In the genomic region with DNA sequence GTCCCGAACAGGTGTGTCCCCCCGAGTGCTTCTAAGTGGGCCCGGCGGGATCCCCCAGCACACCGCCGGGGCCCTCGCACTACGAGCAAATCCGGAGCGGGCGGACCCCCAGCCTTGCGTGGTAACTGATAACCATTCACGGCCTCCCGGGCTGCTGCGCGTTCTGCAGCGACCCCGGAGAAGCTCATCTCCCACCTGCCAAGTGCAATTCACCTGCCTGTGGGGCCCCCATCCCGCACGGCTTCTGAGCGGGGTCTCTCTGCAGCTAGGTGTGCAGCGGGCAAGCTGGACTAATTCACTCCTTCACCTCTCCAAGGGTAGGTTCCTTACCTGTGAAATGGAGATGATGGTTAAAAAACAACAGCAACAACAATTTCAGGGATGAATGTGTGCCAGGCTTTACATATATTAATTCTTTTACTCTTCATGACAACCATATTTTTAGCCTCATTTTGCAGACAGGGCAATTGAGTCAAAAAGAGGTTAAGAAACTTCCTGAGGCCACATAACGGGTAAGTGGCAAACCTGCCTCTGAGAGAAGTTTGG, we compare ENCODE assay signal across 8 cellular contexts. TPM values are rescaled to one million over a fixed set of nuclear protein-coding genes. Genes with fewer than 3 reads are reported as not detected.
A peak's percentile ranks its signal among the peaks of the same experiment; 100 is the strongest.
DNase-seq lines count a peak whose midpoint lies in the region; ATAC-seq and TF ChIP-seq lines count a peak whose summit lies in the region.

No MANE protein-coding gene starts in this region.

- no peaks in the 10 kb centered on the region for H3K9me3 ChIP-seq in iPS-15b (ENCODE audit: control insufficient read depth, insufficient read depth, low read length)

- H3K27me3 Mint-ChIP-seq in stimulated activated naive CD8-positive, alpha-beta T cell treated with anti-CD3 and anti-CD28 coated beads, Interleukin-15, amount 100 ng/mL, for 72 hours: peaks cover 74% of the 10 kb centered on the region

- DNase-seq in AG10803 (ENCODE audit: low read depth) (no peak), H7 (no peak), OCI-M2 (lab: John Stamatoyannopoulos, UW; ENCODE audit: unreplicated experiment) (no peak), superior temporal gyrus (ENCODE audit: extremely low spot score) (no peak), left colon (no peak)
- DNase-seq in stimulated activated naive CD8-positive, alpha-beta T cell treated with anti-CD3 and anti-CD28 coated beads, Interleukin-15, amount 100 ng/mL, for 72 hours: no peak

- ATAC-seq in SK-N-SH treated with all-trans-retinoic acid at 6 μM for 48 hours (peak; percentile 47), left colon (no peak)
- peak; percentile 22 for ATAC-seq in stimulated activated naive CD8-positive, alpha-beta T cell treated with anti-CD3 and anti-CD28 coated beads, Interleukin-15, amount 100 ng/mL, for 72 hours

- peak overlapping the region; percentile 54 for H3K9ac ChIP-seq in iPS-15b (ENCODE audit: low read depth, low read length)

- H3K4me1 Mint-ChIP-seq in stimulated activated naive CD8-positive, alpha-beta T cell treated with anti-CD3 and anti-CD28 coated beads, Interleukin-15, amount 100 ng/mL, for 72 hours: peaks cover 21% of the 10 kb centered on the region

- H3K4me3 ChIP-seq in AG10803 (ENCODE audit: low read length): peak overlapping the region; percentile 63
- H3K4me3 ChIP-seq in H7 (ENCODE audit: insufficient read depth, low read depth, low read length): peak overlapping the region; percentile 62
- H3K4me3 ChIP-seq in iPS-15b (ENCODE audit: low read depth, low read length): peak overlapping the region; percentile 67

- intact Hi-C loops in left colon (cut with DNase I, micrococcal nuclease): loop anchor here in 1 of 2 donors (5.0 kb wide), 1 partner anchor 95 kb away; no protein-coding TSS in a partner anchor

- H3K27ac Mint-ChIP-seq in stimulated activated naive CD8-positive, alpha-beta T cell treated with anti-CD3 and anti-CD28 coated beads, Interleukin-15, amount 100 ng/mL, for 72 hours: no peak overlapping the region

- peak overlapping the region; percentile 57 to 72 for H3K4me3 Mint-ChIP-seq in stimulated activated naive CD8-positive, alpha-beta T cell treated with anti-CD3 and anti-CD28 coated beads, Interleukin-15, amount 100 ng/mL, for 72 hours

- peaks cover 13% of the 10 kb centered on the region for H3K4me1 ChIP-seq in iPS-15b (ENCODE audit: control insufficient read depth, insufficient read depth, low read length)

- TF ChIP-seq CTCF in AG10803 (conservative IDR thresholded peaks at IDR 0.05; ENCODE audit: low read length): no peak

- H3K36me3 ChIP-seq in H7 (replicated peaks; ENCODE audit: control insufficient read depth, insufficient read depth, low read length) (peaks cover 30% of the 10 kb centered on the region), iPS-15b (ENCODE audit: control insufficient read depth, insufficient read depth, low read length) (peaks cover 27% of the 10 kb centered on the region)

- H3K27me3 ChIP-seq in H7 (ENCODE audit: control insufficient read depth, insufficient read depth, low read length) (no peaks in the 10 kb centered on the region), iPS-15b (ENCODE audit: control insufficient read depth, insufficient read depth, low read length) (no peaks in the 10 kb centered on the region)

- no peaks in the 10 kb centered on the region for H3K9me3 Mint-ChIP-seq in stimulated activated naive CD8-positive, alpha-beta T cell treated with anti-CD3 and anti-CD28 coated beads, Interleukin-15, amount 100 ng/mL, for 72 hours

TF ChIP-seq in SK-N-SH treated with all-trans-retinoic acid at 6 μM for 48 hours, 23 proteins besides CTCF, POLR2A, EP300 and RAD21:
- TF ChIP-seq OSR1 (CRISPR knock-in tag; IDR thresholded peaks at IDR 0.05) (no peak), ZFP30 (CRISPR knock-in tag; IDR thresholded peaks at IDR 0.05) (no peak), PPARA (CRISPR knock-in tag; IDR thresholded peaks at IDR 0.05; ENCODE audit: borderline replicate concordance) (no peak), CSDC2 (CRISPR knock-in tag; IDR thresholded peaks at IDR 0.05) (no peak), GLIS3 (CRISPR knock-in tag; IDR thresholded peaks at IDR 0.05) (no peak), ARNTL (CRISPR knock-in tag; IDR thresholded peaks at IDR 0.05; ENCODE audit: borderline replicate concordance, low read depth) (no peak), SNAI2 (CRISPR knock-in tag; IDR thresholded peaks at IDR 0.05) (no peak), TCF4 (CRISPR knock-in tag; IDR thresholded peaks at IDR 0.05; ENCODE audit: borderline replicate concordance) (no peak), ZFP3 (CRISPR knock-in tag; IDR thresholded peaks at IDR 0.05) (no peak)
- TF ChIP-seq, protein P1, sequence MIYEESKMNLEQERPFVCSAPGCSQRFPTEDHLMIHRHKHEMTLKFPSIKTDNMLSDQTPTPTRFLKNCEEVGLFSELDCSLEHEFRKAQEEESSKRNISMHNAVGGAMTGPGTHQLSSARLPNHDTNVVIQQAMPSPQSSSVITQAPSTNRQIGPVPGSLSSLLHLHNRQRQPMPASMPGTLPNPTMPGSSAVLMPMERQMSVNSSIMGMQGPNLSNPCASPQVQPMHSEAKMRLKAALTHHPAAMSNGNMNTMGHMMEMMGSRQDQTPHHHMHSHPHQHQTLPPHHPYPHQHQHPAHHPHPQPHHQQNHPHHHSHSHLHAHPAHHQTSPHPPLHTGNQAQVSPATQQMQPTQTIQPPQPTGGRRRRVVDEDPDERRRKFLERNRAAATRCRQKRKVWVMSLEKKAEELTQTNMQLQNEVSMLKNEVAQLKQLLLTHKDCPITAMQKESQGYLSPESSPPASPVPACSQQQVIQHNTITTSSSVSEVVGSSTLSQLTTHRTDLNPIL (CRISPR knock-in tag; IDR thresholded peaks at IDR 0.05; ENCODE audit: low read depth): no peak
- TF ChIP-seq, protein P2, sequence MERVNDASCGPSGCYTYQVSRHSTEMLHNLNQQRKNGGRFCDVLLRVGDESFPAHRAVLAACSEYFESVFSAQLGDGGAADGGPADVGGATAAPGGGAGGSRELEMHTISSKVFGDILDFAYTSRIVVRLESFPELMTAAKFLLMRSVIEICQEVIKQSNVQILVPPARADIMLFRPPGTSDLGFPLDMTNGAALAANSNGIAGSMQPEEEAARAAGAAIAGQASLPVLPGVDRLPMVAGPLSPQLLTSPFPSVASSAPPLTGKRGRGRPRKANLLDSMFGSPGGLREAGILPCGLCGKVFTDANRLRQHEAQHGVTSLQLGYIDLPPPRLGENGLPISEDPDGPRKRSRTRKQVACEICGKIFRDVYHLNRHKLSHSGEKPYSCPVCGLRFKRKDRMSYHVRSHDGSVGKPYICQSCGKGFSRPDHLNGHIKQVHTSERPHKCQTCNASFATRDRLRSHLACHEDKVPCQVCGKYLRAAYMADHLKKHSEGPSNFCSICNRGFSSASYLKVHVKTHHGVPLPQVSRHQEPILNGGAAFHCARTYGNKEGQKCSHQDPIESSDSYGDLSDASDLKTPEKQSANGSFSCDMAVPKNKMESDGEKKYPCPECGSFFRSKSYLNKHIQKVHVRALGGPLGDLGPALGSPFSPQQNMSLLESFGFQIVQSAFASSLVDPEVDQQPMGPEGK (CRISPR knock-in tag; IDR thresholded peaks at IDR 0.05; ENCODE audit: borderline replicate concordance): no peak

RNA-seq across cellular contexts. Expression of a gene that starts 0.6 kb away (rescaled TPM):
- 254 and 339 TPM in 2 replicates for total RNA-seq in H7 (2014; rRNA removed; shearing (Covaris generic))
- 10 to 100 TPM in 1 of 2 donors, 1 to 10 TPM in 1; 9.2 to 13.7 TPM for total RNA-seq in left colon

Comparison
In these comparisons a context has a peak if more than half of its experiments do, and no peak if none do; other contexts are left out.
1. RNA of a gene that starts 0.6 kb away (total RNA-seq): 254 to 339 TPM in H7; 9.2 to 13.7 TPM in left colon; every median in the first group is over 10 times any median in the second.
2. Peak in every context shown above with its lines, with median percentiles within 50 percentile points of each other: H3K4me3 ChIP-seq.